ENCODE assay signal across 26 cellular contexts in genomic region chr4:74084984-74085383, GRCh38. TPM values are rescaled to one million over a fixed set of nuclear protein-coding genes. Genes with fewer than 3 reads are reported as not detected.
"Had no signal": no experiment of that assay in that cellular context is flagged by ENCODE, and none has a peak within 500 bp of the region (broad histone marks: within the 10 kb centered on the region; RNA-seq: fewer than 3 reads in every experiment).

No MANE protein-coding gene starts in this region.

- H3K4me3 ChIP-seq: left ventricle myocardium inferior, mucosa of descending colon, ovary, right atrium auricular region, right lobe of liver, skin epidermis, stomach, suprapubic skin, thoracic aorta, tibial artery, vagina had no signal

- H3K4me1 ChIP-seq: left ventricle myocardium inferior, right atrium auricular region, right lobe of liver, stomach, suprapubic skin, tibial artery, vagina had no signal

- H3K27ac ChIP-seq: left ventricle myocardium inferior, ovary, right atrium auricular region, right lobe of liver, skin epidermis, stomach, suprapubic skin, thoracic aorta, tibial artery, vagina had no signal

- H3K27me3 ChIP-seq: ovary, right atrium auricular region, right lobe of liver, stomach, suprapubic skin, tibial artery, vagina had no signal

- H3K9me3 ChIP-seq: left ventricle myocardium inferior, mucosa of descending colon, ovary, right atrium auricular region, right lobe of liver, stomach, suprapubic skin, thoracic aorta, tibial artery, vagina had no signal

- ATAC-seq: mucosa of descending colon; naive thymus-derived CD4-positive, alpha-beta T cell; natural killer cell treated with Interleukin-12 subunit alpha and Interleukin-12 subunit beta and Interleukin-15 and Interleukin-18, amount 100 ng/mL, for 72 hours; stimulated activated naive B cell treated with anti-CD40 and anti-IgM and Interleukin-4, amounts not matched to agents 10 μg/mL and 1 μg/mL and 100 μg/mL, for 72 hours; stimulated activated naive CD8-positive, alpha-beta T cell treated with anti-CD3 and anti-CD28 coated beads, Interleukin-15, Interleukin-2, amounts not matched to agents 100 U/mL and 50 U/mL, for 24 hours had no signal

- H3K36me3 ChIP-seq: left ventricle myocardium inferior, ovary, right atrium auricular region, right lobe of liver, stomach, suprapubic skin, thoracic aorta, tibial artery, vagina had no signal

- DNase-seq: hypothalamus; immature natural killer cell; kidney; left ventricle myocardium inferior; midbrain; mucosa of descending colon; naive thymus-derived CD4-positive, alpha-beta T cell; ovary; right lobe of liver; stimulated activated CD4-positive, alpha-beta T cell treated with anti-CD3 and anti-CD28 coated beads, Interleukin-12 subunit alpha, Interleukin-12 subunit beta, amount 100 ng/mL, for 4 hours; stimulated activated CD4-positive, alpha-beta T cell treated with anti-CD3 and anti-CD28 coated beads, Interleukin-15, amount 100 ng/mL, for 24 hours; stimulated activated CD4-positive, alpha-beta T cell treated with anti-CD3 and anti-CD28 coated beads, Interleukin-2, amount 100 ng/mL, for 24 hours; stimulated activated CD4-positive, alpha-beta T cell treated with anti-CD3 and anti-CD28 coated beads, Interleukin-4, amount 100 ng/mL, for 1 hour; stimulated activated naive B cell treated with anti-CD40 and anti-IgM and Interleukin-4, amounts not matched to agents 10 μg/mL and 1 μg/mL and 100 μg/mL, for 72 hours; stimulated activated naive CD8-positive, alpha-beta T cell treated with anti-CD3 and anti-CD28 coated beads, Interleukin-15, Interleukin-2, amounts not matched to agents 100 U/mL and 50 U/mL, for 24 hours; stomach; tibial artery; trophoblast cell had no signal

RNA-seq across cellular contexts. Expression of gene CXCL2, which starts 14.0 kb away (rescaled TPM):
- polyA plus RNA-seq: naive thymus-derived CD4-positive, alpha-beta T cell; neural cell had no signal

RNA-seq across cellular contexts. Expression of gene CXCL3, which starts 46.5 kb away (rescaled TPM):
- total RNA-seq: natural killer cell treated with Interleukin-12 subunit alpha and Interleukin-12 subunit beta and Interleukin-15 and Interleukin-18, amount 100 ng/mL, for 72 hours; ureter; vagina had no signal
- polyA plus RNA-seq: immature natural killer cell; naive thymus-derived CD4-positive, alpha-beta T cell; neural cell had no signal
